In genomic region chr7:127927339-127927679, GRCh38 we compare ENCODE assay signal across 14 cellular contexts.
DNase-seq lines count a peak whose midpoint lies in the region; ATAC-seq, FAIRE-seq and TF ChIP-seq lines count a peak whose summit lies in the region.
"Had no signal": no experiment of that assay in that cellular context is flagged by ENCODE, and none has a peak within 500 bp of the region (broad histone marks: within the 10 kb centered on the region; RNA-seq: fewer than 3 reads in every experiment).

No MANE protein-coding gene starts in this region.

- peak overlapping the region; percentile 36 for H3K27ac ChIP-seq in GM12878 (ENCODE audit: control insufficient read depth, insufficient read depth)
- no peak overlapping the region for H3K27ac ChIP-seq in osteoblast (ENCODE audit: low read depth, low read length)
- H3K27ac ChIP-seq: breast epithelium, C4-2B, suprapubic skin had no signal

- ATAC-seq in GM12878 (peak; percentile 35; the same call in 2 of the 3 replicates), omental fat pad (ENCODE audit: low FRiP score) (no peak)

- no peak overlapping the region for H3K9ac ChIP-seq in GM12878 (ENCODE audit: control insufficient read depth, insufficient read depth, low read length)

- POLR2A ChIA-PET in GM12878 (lab: Charles Lee): interaction anchor here (0.7 to 1.0 kb wide), 3 partner anchors 10 to 25 kb away, joined by 3 to 5 read pairs (median 3); no protein-coding TSS in a partner anchor

- H3K4me2 ChIP-seq in GM12878 (ENCODE audit: control insufficient read depth, insufficient read depth): peak overlapping the region; percentile 78
- H3K4me2 ChIP-seq in osteoblast (ENCODE audit: insufficient read depth, low read length): no peak overlapping the region

- DNase-seq in COLO829 (ENCODE audit: low spot score): peak; percentile 70
- peak; percentile 12 to 27 for DNase-seq in Kasumi-1 (lab: John Stamatoyannopoulos, UW)
- no peak for DNase-seq in GM12878 (ENCODE audit: low read depth, low spot score)
- peak; percentile 34 to 48 for DNase-seq in lung microvascular endothelial cell (ENCODE audit: low read depth in 2 of 2)
- no peak for DNase-seq in mucosa of gallbladder (ENCODE audit: low spot score)
- DNase-seq in osteoblast (ENCODE audit: insufficient read length, low spot score, missing footprints): no peak
- no peak for DNase-seq in omental fat pad (ENCODE audit: low spot score)
- DNase-seq: activated gamma-delta T cell, DMS79 treated with DMSO at 0.1 percent for 48 hours, islet precursor cell had no signal

- FAIRE-seq in GM12878 (lab: Jason Lieb, UNC): no peak
- FAIRE-seq: GM12892 had no signal

- TF ChIP-seq EP300 in GM12878 (IDR thresholded peaks at IDR 0.05; ENCODE audit: borderline replicate concordance in 1 of 2, control insufficient read depth in 1 of 2, low read depth in 2 of 2, low read length in 2 of 2): no peak

- TF ChIP-seq POLR2A in GM12878 (IDR thresholded peaks at IDR 0.05; ENCODE audit: low read depth, low read length): no peak

- in situ Hi-C loops in GM12878 (cut with MboI): no loop called here

- TF ChIP-seq RAD21 in GM12878 (IDR thresholded peaks at IDR 0.05; ENCODE audit: insufficient read depth, low read depth, low read length): no peak

- RAD21 ChIA-PET in GM12878 (lab: Charles Lee; ENCODE audit: unreplicated experiment): interaction anchor here (1.2 to 1.5 kb wide), 2 partner anchors 21 to 219 kb away, joined by 3 to 4 read pairs; no protein-coding TSS in a partner anchor

- SMC1A ChIA-PET in GM12878 (lab: Charles Lee; ENCODE audit: uncharacterized antibody, unreplicated experiment): interaction anchor here (0.5 to 2.9 kb wide), 5 partner anchors 12 to 475 kb away, joined by 3 to 10 read pairs (median 4); no protein-coding TSS in a partner anchor

- H3K27me3 ChIP-seq in GM12878 (replicated peaks in 1 of 2; ENCODE audit: control insufficient read depth in 2 of 2, insufficient read depth in 2 of 2, low read length in 1 of 2) (no peaks in the 10 kb centered on the region), osteoblast (ENCODE audit: insufficient read depth, low read length) (no peaks in the 10 kb centered on the region)
- H3K27me3 ChIP-seq: breast epithelium, suprapubic skin had no signal

- intact Hi-C loops in GM12878 (cut with micrococcal nuclease; ENCODE audit: unreplicated experiment): no loop called here

- CTCF ChIA-PET in GM12878 (lab: Yijun Ruan, JAX): no interaction called here

- H4K20me1 ChIP-seq in GM12878 (ENCODE audit: control insufficient read depth, insufficient read depth) (no peaks in the 10 kb centered on the region), osteoblast (ENCODE audit: insufficient read depth, low read length) (peaks cover 17% of the 10 kb centered on the region)

- peaks cover 41% of the 10 kb centered on the region for H3K4me1 ChIP-seq in GM12878 (ENCODE audit: control insufficient read depth, insufficient read depth, low read length)
- H3K4me1 ChIP-seq in osteoblast (ENCODE audit: insufficient read depth, low read length): peaks cover 11% of the 10 kb centered on the region
- H3K4me1 ChIP-seq: breast epithelium had no signal

- peak overlapping the region; percentile 30; the same call in 1 of the 2 replicates for H3K4me3 ChIP-seq in GM12878
- no peak overlapping the region for H3K4me3 ChIP-seq in osteoblast (ENCODE audit: insufficient read depth, low read length)
- H3K4me3 ChIP-seq: breast epithelium, suprapubic skin had no signal

- WGBS in GM12878 (ENCODE audit: insufficient coverage, insufficient replicate concordance, low lambda C conversion rate, missing lambda C conversion rate): 86% methylated on average over 3 of the region's 3 CpGs

- BruUV-seq in GM12878 (replicated peaks; lab: Mats Ljungman, UMichigan): no TSS peak

- H3K9me3 ChIP-seq in GM12878 (replicated peaks; ENCODE audit: control insufficient read depth, insufficient read depth, low read length) (peaks cover 2% of the 10 kb centered on the region; the same call in 2 of the 3 replicates), osteoblast (ENCODE audit: low read depth, low read length) (peaks cover 2% of the 10 kb centered on the region)
- H3K9me3 ChIP-seq: breast epithelium, suprapubic skin had no signal

- H3K79me2 ChIP-seq in GM12878 (ENCODE audit: control insufficient read depth, insufficient read depth, low read length): peaks cover 21% of the 10 kb centered on the region
- H3K79me2 ChIP-seq in osteoblast (ENCODE audit: insufficient read depth, low read length): peaks cover 39% of the 10 kb centered on the region

- H2AFZ ChIP-seq in GM12878 (ENCODE audit: control insufficient read depth, low read depth, low read length) (no peak overlapping the region), osteoblast (ENCODE audit: low read length) (no peak overlapping the region)

- H3K36me3 ChIP-seq in GM12878 (ENCODE audit: control insufficient read depth in 2 of 2, insufficient read depth in 2 of 2, low read length in 1 of 2) (peaks cover 0 to 5% of the 10 kb centered on the region in 2 experiments; a peak in 3 of 4 replicates), osteoblast (ENCODE audit: insufficient read depth, low read length) (peaks cover 19% of the 10 kb centered on the region)
- H3K36me3 ChIP-seq: breast epithelium had no signal

- TF ChIP-seq CTCF in GM12878 (IDR thresholded peaks at IDR 0.05 in 2 of 3, conservative IDR thresholded peaks at IDR 0.05 in 1 of 3; ENCODE audit: control insufficient read depth in 2 of 3, extremely low read depth in 1 of 3, insufficient read depth in 1 of 3, low read depth in 3 of 3, low read length in 3 of 3) (no peak), osteoblast (IDR thresholded peaks at IDR 0.05; ENCODE audit: extremely low read depth, low read depth, low read length) (no peak), omental fat pad (IDR thresholded peaks at IDR 0.05) (no peak)

TF ChIP-seq in GM12878, 131 proteins besides CTCF, POLR2A, EP300 and RAD21:
- TF ChIP-seq MEF2B (IDR thresholded peaks at IDR 0.05; ENCODE audit: partially characterized antibody, poor library complexity, severe bottlenecking): no peak
- TF ChIP-seq, protein P1, sequence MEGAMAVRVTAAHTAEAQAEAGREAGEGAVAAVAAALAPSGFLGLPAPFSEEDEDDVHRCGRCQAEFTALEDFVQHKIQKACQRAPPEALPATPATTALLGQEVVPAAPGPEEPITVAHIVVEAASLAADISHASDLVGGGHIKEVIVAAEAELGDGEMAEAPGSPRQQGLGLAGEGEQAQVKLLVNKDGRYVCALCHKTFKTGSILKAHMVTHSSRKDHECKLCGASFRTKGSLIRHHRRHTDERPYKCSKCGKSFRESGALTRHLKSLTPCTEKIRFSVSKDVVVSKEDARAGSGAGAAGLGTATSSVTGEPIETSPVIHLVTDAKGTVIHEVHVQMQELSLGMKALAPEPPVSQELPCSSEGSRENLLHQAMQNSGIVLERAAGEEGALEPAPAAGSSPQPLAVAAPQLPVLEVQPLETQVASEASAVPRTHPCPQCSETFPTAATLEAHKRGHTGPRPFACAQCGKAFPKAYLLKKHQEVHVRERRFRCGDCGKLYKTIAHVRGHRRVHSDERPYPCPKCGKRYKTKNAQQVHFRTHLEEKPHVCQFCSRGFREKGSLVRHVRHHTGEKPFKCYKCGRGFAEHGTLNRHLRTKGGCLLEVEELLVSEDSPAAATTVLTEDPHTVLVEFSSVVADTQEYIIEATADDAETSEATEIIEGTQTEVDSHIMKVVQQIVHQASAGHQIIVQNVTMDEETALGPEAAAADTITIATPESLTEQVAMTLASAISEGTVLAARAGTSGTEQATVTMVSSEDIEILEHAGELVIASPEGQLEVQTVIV (IDR thresholded peaks at IDR 0.05; ENCODE audit: borderline replicate concordance, partially characterized antibody): no peak

Comparison
In these comparisons a context has a peak if more than half of its experiments do, and no peak if none do; other contexts are left out.
1. DNase-seq: peak in COLO829 (single experiment), Kasumi-1 (2 of 2) and lung microvascular endothelial cell (2 of 2); none in GM12878 (single experiment), mucosa of gallbladder (single experiment), osteoblast (single experiment) and omental fat pad (single experiment).